1 cellular context compared by ENCODE assay signal in genomic region chr9:128917151-128917849, GRCh38.
TF ChIP-seq lines count a peak whose summit lies in the region.

No MANE protein-coding gene starts in this region.

TF ChIP-seq in HepG2, 621 proteins besides CTCF, POLR2A, EP300 and RAD21 (continued from another document and continues in another):
- TF ChIP-seq ZNF557 (CRISPR knock-in tag; IDR thresholded peaks at IDR 0.05) (no peak), SIX1 (CRISPR knock-in tag; IDR thresholded peaks at IDR 0.05; ENCODE audit: borderline replicate concordance) (0 out of 2 replicates have a peak, but pooled peaks have one; percentile 24), ZMYM2 (CRISPR knock-in tag; IDR thresholded peaks at IDR 0.05) (no peak), TRIM24 (CRISPR knock-in tag; IDR thresholded peaks at IDR 0.05) (no peak), PAX8 (CRISPR knock-in tag; IDR thresholded peaks at IDR 0.05; ENCODE audit: borderline replicate concordance) (no peak), MIER3 (CRISPR knock-in tag; IDR thresholded peaks at IDR 0.05; ENCODE audit: borderline replicate concordance) (peak; percentile 22; the same call in 1 of the 2 replicates), GABPA (IDR thresholded peaks at IDR 0.05; ENCODE audit: low read depth, low read length) (no peak), GABPA (CRISPR knock-in tag; IDR thresholded peaks at IDR 0.05; ENCODE audit: low read depth) (peak; percentile 49; the same call in 1 of the 2 replicates), ZNF549 (CRISPR knock-in tag; IDR thresholded peaks at IDR 0.05) (no peak), MTA1 (CRISPR knock-in tag; IDR thresholded peaks at IDR 0.05; ENCODE audit: borderline replicate concordance) (peak; percentile 90; the same call in 1 of the 2 replicates), NFE2 (CRISPR knock-in tag; IDR thresholded peaks at IDR 0.05) (no peak), ESRRA (CRISPR knock-in tag; IDR thresholded peaks at IDR 0.05; ENCODE audit: low read depth) (peak; percentile 61; the same call in 1 of the 2 replicates), ZNF543 (CRISPR knock-in tag; IDR thresholded peaks at IDR 0.05) (0 out of 2 replicates have a peak, but pooled peaks have one; percentile 24), ZXDC (CRISPR knock-in tag; IDR thresholded peaks at IDR 0.05) (0 out of 2 replicates have a peak, but pooled peaks have one; percentile 49), ZNF878 (CRISPR knock-in tag; IDR thresholded peaks at IDR 0.05) (0 out of 2 replicates have a peak, but pooled peaks have one; percentile 43), CBX2 (IDR thresholded peaks at IDR 0.05; ENCODE audit: low read depth, low read length) (no peak), CBX2 (CRISPR knock-in tag; IDR thresholded peaks at IDR 0.05; ENCODE audit: low read depth) (no peak), HOXD1 (CRISPR knock-in tag; IDR thresholded peaks at IDR 0.05) (peak; percentile 16; the same call in 1 of the 2 replicates), FOXA1 (IDR thresholded peaks at IDR 0.05) (no peak), FOXA1 (CRISPR knock-in tag; IDR thresholded peaks at IDR 0.05) (peak; percentile 55), ZNF616 (CRISPR knock-in tag; IDR thresholded peaks at IDR 0.05; ENCODE audit: low read depth) (0 out of 2 replicates have a peak, but pooled peaks have one; percentile 60), KLF11 (CRISPR knock-in tag; IDR thresholded peaks at IDR 0.05) (no peak), RARA (CRISPR knock-in tag; IDR thresholded peaks at IDR 0.05) (peak; percentile 80), SRF (IDR thresholded peaks at IDR 0.05; ENCODE audit: low read depth, low read length) (no peak), PATZ1 (CRISPR knock-in tag; IDR thresholded peaks at IDR 0.05) (peak; percentile 94), CEBPG (CRISPR knock-in tag; IDR thresholded peaks at IDR 0.05) (peak; percentile 62), ZBTB38 (CRISPR knock-in tag; IDR thresholded peaks at IDR 0.05) (peak; percentile 94), CC2D1A (CRISPR knock-in tag; IDR thresholded peaks at IDR 0.05) (no peak), HDAC1 (CRISPR knock-in tag; IDR thresholded peaks at IDR 0.05) (peak; percentile 45; the same call in 1 of the 2 replicates), ZNF570 (CRISPR knock-in tag; IDR thresholded peaks at IDR 0.05; ENCODE audit: borderline replicate concordance) (no peak), TEAD3 (CRISPR knock-in tag; optimal IDR thresholded peaks at IDR 0.05; ENCODE audit: borderline replicate concordance) (peak; percentile 19), ATF1 (CRISPR knock-in tag; IDR thresholded peaks at IDR 0.05) (no peak), NFYC (CRISPR knock-in tag; IDR thresholded peaks at IDR 0.05) (no peak), GABPB1 (CRISPR knock-in tag; IDR thresholded peaks at IDR 0.05) (peak; percentile 51), CENPT (CRISPR knock-in tag; IDR thresholded peaks at IDR 0.05; ENCODE audit: low read depth) (0 out of 2 replicates have a peak, but pooled peaks have one; percentile 49), JUNB (CRISPR knock-in tag; IDR thresholded peaks at IDR 0.05; ENCODE audit: borderline replicate concordance) (peak; percentile 61; the same call in 1 of the 2 replicates)
- TF ChIP-seq, protein P1, sequence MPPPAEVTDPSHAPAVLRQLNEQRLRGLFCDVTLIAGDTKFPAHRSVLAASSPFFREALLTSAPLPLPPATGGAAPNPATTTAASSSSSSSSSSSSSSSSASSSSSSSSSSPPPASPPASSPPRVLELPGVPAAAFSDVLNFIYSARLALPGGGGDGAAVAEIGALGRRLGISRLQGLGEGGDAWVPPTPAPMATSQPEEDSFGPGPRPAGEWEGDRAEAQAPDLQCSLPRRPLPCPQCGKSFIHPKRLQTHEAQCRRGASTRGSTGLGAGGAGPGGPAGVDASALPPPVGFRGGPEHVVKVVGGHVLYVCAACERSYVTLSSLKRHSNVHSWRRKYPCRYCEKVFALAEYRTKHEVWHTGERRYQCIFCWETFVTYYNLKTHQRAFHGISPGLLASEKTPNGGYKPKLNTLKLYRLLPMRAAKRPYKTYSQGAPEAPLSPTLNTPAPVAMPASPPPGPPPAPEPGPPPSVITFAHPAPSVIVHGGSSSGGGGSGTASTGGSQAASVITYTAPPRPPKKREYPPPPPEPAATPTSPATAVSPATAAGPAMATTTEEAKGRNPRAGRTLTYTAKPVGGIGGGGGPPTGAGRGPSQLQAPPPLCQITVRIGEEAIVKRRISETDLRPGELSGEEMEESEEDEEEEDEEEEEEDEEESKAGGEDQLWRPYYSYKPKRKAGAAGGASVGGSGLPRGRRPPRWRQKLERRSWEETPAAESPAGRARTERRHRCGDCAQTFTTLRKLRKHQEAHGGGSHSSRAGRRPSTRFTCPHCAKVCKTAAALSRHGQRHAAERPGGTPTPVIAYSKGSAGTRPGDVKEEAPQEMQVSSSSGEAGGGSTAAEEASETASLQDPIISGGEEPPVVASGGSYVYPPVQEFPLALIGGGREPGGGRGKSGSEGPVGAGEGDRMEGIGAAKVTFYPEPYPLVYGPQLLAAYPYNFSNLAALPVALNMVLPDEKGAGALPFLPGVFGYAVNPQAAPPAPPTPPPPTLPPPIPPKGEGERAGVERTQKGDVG (CRISPR knock-in tag; IDR thresholded peaks at IDR 0.05; ENCODE audit: borderline replicate concordance): peak; percentile 93; the same call in 1 of the 2 replicates
- TF ChIP-seq, protein P2, sequence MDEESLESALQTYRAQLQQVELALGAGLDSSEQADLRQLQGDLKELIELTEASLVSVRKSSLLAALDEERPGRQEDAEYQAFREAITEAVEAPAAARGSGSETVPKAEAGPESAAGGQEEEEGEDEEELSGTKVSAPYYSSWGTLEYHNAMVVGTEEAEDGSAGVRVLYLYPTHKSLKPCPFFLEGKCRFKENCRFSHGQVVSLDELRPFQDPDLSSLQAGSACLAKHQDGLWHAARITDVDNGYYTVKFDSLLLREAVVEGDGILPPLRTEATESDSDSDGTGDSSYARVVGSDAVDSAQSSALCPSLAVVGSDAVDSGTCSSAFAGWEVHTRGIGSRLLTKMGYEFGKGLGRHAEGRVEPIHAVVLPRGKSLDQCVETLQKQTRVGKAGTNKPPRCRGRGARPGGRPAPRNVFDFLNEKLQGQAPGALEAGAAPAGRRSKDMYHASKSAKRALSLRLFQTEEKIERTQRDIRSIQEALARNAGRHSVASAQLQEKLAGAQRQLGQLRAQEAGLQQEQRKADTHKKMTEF (CRISPR knock-in tag; IDR thresholded peaks at IDR 0.05): 0 out of 2 replicates have a peak, but pooled peaks have one; percentile 34
- TF ChIP-seq, protein P3, sequence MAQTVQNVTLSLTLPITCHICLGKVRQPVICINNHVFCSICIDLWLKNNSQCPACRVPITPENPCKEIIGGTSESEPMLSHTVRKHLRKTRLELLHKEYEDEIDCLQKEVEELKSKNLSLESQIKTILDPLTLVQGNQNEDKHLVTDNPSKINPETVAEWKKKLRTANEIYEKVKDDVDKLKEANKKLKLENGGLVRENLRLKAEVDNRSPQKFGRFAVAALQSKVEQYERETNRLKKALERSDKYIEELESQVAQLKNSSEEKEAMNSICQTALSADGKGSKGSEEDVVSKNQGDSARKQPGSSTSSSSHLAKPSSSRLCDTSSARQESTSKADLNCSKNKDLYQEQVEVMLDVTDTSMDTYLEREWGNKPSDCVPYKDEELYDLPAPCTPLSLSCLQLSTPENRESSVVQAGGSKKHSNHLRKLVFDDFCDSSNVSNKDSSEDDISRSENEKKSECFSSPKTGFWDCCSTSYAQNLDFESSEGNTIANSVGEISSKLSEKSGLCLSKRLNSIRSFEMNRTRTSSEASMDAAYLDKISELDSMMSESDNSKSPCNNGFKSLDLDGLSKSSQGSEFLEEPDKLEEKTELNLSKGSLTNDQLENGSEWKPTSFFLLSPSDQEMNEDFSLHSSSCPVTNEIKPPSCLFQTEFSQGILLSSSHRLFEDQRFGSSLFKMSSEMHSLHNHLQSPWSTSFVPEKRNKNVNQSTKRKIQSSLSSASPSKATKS (CRISPR knock-in tag; IDR thresholded peaks at IDR 0.05): no peak
- TF ChIP-seq, protein P4, sequence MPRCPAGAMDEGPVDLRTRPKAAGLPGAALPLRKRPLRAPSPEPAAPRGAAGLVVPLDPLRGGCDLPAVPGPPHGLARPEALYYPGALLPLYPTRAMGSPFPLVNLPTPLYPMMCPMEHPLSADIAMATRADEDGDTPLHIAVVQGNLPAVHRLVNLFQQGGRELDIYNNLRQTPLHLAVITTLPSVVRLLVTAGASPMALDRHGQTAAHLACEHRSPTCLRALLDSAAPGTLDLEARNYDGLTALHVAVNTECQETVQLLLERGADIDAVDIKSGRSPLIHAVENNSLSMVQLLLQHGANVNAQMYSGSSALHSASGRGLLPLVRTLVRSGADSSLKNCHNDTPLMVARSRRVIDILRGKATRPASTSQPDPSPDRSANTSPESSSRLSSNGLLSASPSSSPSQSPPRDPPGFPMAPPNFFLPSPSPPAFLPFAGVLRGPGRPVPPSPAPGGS (CRISPR knock-in tag; IDR thresholded peaks at IDR 0.05): 0 out of 2 replicates have a peak, but pooled peaks have one; percentile 37
- TF ChIP-seq, protein P5, sequence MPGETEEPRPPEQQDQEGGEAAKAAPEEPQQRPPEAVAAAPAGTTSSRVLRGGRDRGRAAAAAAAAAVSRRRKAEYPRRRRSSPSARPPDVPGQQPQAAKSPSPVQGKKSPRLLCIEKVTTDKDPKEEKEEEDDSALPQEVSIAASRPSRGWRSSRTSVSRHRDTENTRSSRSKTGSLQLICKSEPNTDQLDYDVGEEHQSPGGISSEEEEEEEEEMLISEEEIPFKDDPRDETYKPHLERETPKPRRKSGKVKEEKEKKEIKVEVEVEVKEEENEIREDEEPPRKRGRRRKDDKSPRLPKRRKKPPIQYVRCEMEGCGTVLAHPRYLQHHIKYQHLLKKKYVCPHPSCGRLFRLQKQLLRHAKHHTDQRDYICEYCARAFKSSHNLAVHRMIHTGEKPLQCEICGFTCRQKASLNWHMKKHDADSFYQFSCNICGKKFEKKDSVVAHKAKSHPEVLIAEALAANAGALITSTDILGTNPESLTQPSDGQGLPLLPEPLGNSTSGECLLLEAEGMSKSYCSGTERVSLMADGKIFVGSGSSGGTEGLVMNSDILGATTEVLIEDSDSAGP (CRISPR knock-in tag; IDR thresholded peaks at IDR 0.05; ENCODE audit: borderline replicate concordance): peak; percentile 66; the same call in 1 of the 2 replicates
- TF ChIP-seq, protein P6, sequence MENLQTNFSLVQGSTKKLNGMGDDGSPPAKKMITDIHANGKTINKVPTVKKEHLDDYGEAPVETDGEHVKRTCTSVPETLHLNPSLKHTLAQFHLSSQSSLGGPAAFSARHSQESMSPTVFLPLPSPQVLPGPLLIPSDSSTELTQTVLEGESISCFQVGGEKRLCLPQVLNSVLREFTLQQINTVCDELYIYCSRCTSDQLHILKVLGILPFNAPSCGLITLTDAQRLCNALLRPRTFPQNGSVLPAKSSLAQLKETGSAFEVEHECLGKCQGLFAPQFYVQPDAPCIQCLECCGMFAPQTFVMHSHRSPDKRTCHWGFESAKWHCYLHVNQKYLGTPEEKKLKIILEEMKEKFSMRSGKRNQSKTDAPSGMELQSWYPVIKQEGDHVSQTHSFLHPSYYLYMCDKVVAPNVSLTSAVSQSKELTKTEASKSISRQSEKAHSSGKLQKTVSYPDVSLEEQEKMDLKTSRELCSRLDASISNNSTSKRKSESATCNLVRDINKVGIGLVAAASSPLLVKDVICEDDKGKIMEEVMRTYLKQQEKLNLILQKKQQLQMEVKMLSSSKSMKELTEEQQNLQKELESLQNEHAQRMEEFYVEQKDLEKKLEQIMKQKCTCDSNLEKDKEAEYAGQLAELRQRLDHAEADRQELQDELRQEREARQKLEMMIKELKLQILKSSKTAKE (CRISPR knock-in tag; IDR thresholded peaks at IDR 0.05; ENCODE audit: borderline replicate concordance): peak; percentile 64; the same call in 1 of the 2 replicates
